Comparison of ENCODE assay signal across 10 cellular contexts in genomic region chr11:14789879-14790484, GRCh38.
DNase-seq lines count a peak whose midpoint lies in the region; ATAC-seq, FAIRE-seq and TF ChIP-seq lines count a peak whose summit lies in the region.
"Had no signal": no experiment of that assay in that cellular context is flagged by ENCODE, and none has a peak within 500 bp of the region (broad histone marks: within the 10 kb centered on the region; RNA-seq: fewer than 3 reads in every experiment).

No MANE protein-coding gene starts in this region.

- H3K9me3 ChIP-seq in SU-DHL-6 (ENCODE audit: insufficient read depth, low read length) (no peaks in the 10 kb centered on the region), WERI-Rb-1 (ENCODE audit: severe bottlenecking) (no peaks in the 10 kb centered on the region)
- H3K9me3 ChIP-seq: MG63 had no signal

- no peak for ATAC-seq in GM21737 (IDR thresholded peaks at IDR 0.05; ENCODE audit: unreplicated experiment)

- no peak for DNase-seq in AG09309 (ENCODE audit: low read depth)
- peak in 2 of 3 donors; percentile 24 for DNase-seq in immature natural killer cell
- DNase-seq in COLO829 (ENCODE audit: low spot score): no peak
- DNase-seq in urothelium cell line (ENCODE audit: low spot score): no peak
- DNase-seq in WERI-Rb-1: no peak
- DNase-seq: MG63, naive B cell had no signal

- no peaks in the 10 kb centered on the region for H3K36me3 Mint-ChIP-seq in immature natural killer cell
- H3K36me3 Mint-ChIP-seq: naive B cell had no signal

- H3K27me3 Mint-ChIP-seq in immature natural killer cell (ENCODE audit: low read depth in 3 of 3): peaks cover 0 to 2% (median 0%) of the 10 kb centered on the region in 3 donors
- H3K27me3 Mint-ChIP-seq: naive B cell had no signal

- peak; percentile 36 for TF ChIP-seq CTCF in AG09309 (IDR thresholded peaks at IDR 0.05; ENCODE audit: control insufficient read depth, insufficient read depth, low read depth, low read length, missing control alignments)
- 0 out of 3 replicates have a peak, but pooled peaks have one; percentile 23 for TF ChIP-seq CTCF in GM12872 (IDR thresholded peaks at IDR 0.05; ENCODE audit: insufficient read depth, low read depth, low read length)
- peak; percentile 64 for TF ChIP-seq CTCF in SU-DHL-6 (IDR thresholded peaks at IDR 0.05; ENCODE audit: insufficient read depth, low read length, poor library complexity, severe bottlenecking)
- no peak for TF ChIP-seq CTCF in WERI-Rb-1 (IDR thresholded peaks at IDR 0.05; ENCODE audit: low read depth, low read length)

- no peak overlapping the region for H3K27ac Mint-ChIP-seq in immature natural killer cell

- no peak for FAIRE-seq in urothelium cell line (lab: Jason Lieb, UNC)

- H3F3A ChIP-seq in SU-DHL-6 (ENCODE audit: insufficient read depth): no peaks in the 10 kb centered on the region

- H4K20me1 ChIP-seq in SU-DHL-6 (ENCODE audit: low read depth, low read length): no peaks in the 10 kb centered on the region

- H3K4me2 ChIP-seq in SU-DHL-6 (ENCODE audit: low read depth, low read length, poor library complexity, severe bottlenecking): no peak overlapping the region

- H2AFZ ChIP-seq in SU-DHL-6 (ENCODE audit: low read depth, low read length, severe bottlenecking): no peak overlapping the region

- no peaks in the 10 kb centered on the region for H3K9me2 ChIP-seq in SU-DHL-6 (replicated peaks; ENCODE audit: insufficient read depth, low read length)

- no peaks in the 10 kb centered on the region for H3K36me3 ChIP-seq in SU-DHL-6 (ENCODE audit: low read length)
- H3K36me3 ChIP-seq in WERI-Rb-1: no peaks in the 10 kb centered on the region
- H3K36me3 ChIP-seq: MG63 had no signal

- no peak overlapping the region for H3K4me3 Mint-ChIP-seq in immature natural killer cell
- H3K4me3 Mint-ChIP-seq: naive B cell had no signal

- no peaks in the 10 kb centered on the region for H3K4me1 Mint-ChIP-seq in immature natural killer cell
- H3K4me1 Mint-ChIP-seq: naive B cell had no signal

- H3K79me2 ChIP-seq in SU-DHL-6 (ENCODE audit: insufficient read depth, low read length): no peaks in the 10 kb centered on the region

- H3K4me3 ChIP-seq in AG09309 (ENCODE audit: control insufficient read depth, low read depth, low read length): no peak overlapping the region
- no peak overlapping the region for H3K4me3 ChIP-seq in SU-DHL-6 (ENCODE audit: insufficient read depth, low read length, poor library complexity, severe bottlenecking)
- no peak overlapping the region for H3K4me3 ChIP-seq in WERI-Rb-1 (ENCODE audit: low read depth, low read length)
- H3K4me3 ChIP-seq: MG63 had no signal

- H3K9ac ChIP-seq in SU-DHL-6 (ENCODE audit: low read length): no peak overlapping the region

- H3K27ac ChIP-seq in SU-DHL-6 (ENCODE audit: low read depth, low read length) (no peak overlapping the region), WERI-Rb-1 (no peak overlapping the region)

- no peaks in the 10 kb centered on the region for H3K9me3 Mint-ChIP-seq in immature natural killer cell
- H3K9me3 Mint-ChIP-seq: naive B cell had no signal

- H3K27me3 ChIP-seq in SU-DHL-6 (ENCODE audit: low read length): no peaks in the 10 kb centered on the region
- H3K27me3 ChIP-seq in WERI-Rb-1 (ENCODE audit: insufficient read depth, low read depth, severe bottlenecking): no peaks in the 10 kb centered on the region
- H3K27me3 ChIP-seq: MG63 had no signal

Comparison
In these comparisons a context has a peak if more than half of its experiments do, and no peak if none do; other contexts are left out.
1. DNase-seq: peak in immature natural killer cell (2 of 3); none in AG09309 (single experiment), COLO829 (single experiment), urothelium cell line (single experiment) and WERI-Rb-1 (single experiment).